8 cellular contexts compared by ENCODE assay signal in the genomic region with DNA sequence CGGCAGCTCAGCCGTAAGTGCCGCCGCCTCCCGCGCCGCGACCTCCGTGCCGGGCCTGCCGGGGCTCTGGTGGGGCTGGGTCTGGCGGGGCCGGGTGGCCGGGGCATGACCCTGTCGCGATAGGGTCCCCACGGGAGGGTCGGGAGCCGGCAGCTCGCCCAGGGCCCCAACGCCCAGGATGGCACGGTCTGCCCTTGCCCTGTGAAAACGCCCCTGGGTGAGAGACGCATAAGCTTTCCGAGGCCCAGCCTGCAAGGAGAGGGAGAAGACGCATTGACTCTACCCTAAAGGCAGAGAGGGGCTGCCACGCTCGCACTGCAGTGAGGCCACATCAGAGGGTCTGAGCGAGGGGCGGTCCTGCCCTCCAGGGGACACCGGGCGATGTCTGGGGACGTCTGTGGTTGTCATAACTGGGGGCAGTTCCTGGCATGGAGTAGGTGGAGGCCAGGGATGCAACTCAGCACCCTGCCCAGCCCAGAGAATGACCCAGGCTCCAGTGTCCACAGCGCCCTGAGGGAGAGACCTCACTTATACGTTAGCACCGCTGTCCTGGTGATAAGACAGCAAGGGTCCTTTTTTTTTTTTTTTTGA. TPM values are rescaled to one million over a fixed set of nuclear protein-coding genes. Genes with fewer than 3 reads are reported as not detected.
DNase-seq lines count a peak whose midpoint lies in the region; TF ChIP-seq lines count a peak whose summit lies in the region.

No MANE protein-coding gene starts in this region.

- H3K9ac ChIP-seq in KMS-11 = peak overlapping the region; percentile 15; the same call in 1 of the 2 replicates

- H3K36me3 ChIP-seq in KMS-11 (ENCODE audit: insufficient read depth) = no peaks in the 10 kb centered on the region
- peaks cover 0 to 29% (median 19%) of the 10 kb centered on the region in 4 donors for H3K36me3 ChIP-seq in stomach

- no peaks in the 10 kb centered on the region for H3K79me2 ChIP-seq in KMS-11 (ENCODE audit: insufficient read depth, low read depth)

- H4K20me1 ChIP-seq in KMS-11 (ENCODE audit: insufficient read depth) = no peaks in the 10 kb centered on the region

- DNase-seq in stimulated activated CD4-positive, alpha-beta T cell treated with anti-CD3 and anti-CD28 coated beads, Interleukin-15, amount 100 ng/mL, for 24 hours = peak; percentile 25
- no peak for DNase-seq in stimulated activated CD4-positive, alpha-beta T cell treated with anti-CD3 and anti-CD28 coated beads, Interleukin-4, amount 100 ng/mL, for 24 hours
- DNase-seq in astrocyte of the hippocampus (ENCODE audit: low read depth, low spot score) (peak; percentile 28), stomach (no peak), NCI-H2029 treated with DMSO at 0.1 percent for 48 hours (lab: John Stamatoyannopoulos, UW) (no peak), HCEC 1CT (no peak)

- 0 to 5% (median 2%) methylated on average over 11 to 36 of the region's 36 CpGs for WGBS in stomach, 5 donors

- intact Hi-C loops in stomach (cut with DNase I; ENCODE audit: low total_unique reads) = no loop called here

- TF ChIP-seq EP300 in stomach (IDR thresholded peaks at IDR 0.05) = no peak

- peak overlapping the region; percentile 71 for H3K4me2 ChIP-seq in KMS-11

- H3K9me3 ChIP-seq in stomach = no peaks in the 10 kb centered on the region

- peaks cover 3% of the 10 kb centered on the region for H3K4me1 ChIP-seq in KMS-11 (ENCODE audit: low read depth, poor library complexity, severe bottlenecking)
- peaks cover 7 to 29% (median 22%) of the 10 kb centered on the region in 4 donors for H3K4me1 ChIP-seq in stomach

- H3K27me3 ChIP-seq in KMS-11 (ENCODE audit: insufficient read depth, low read depth) = no peaks in the 10 kb centered on the region
- no peaks in the 10 kb centered on the region for H3K27me3 ChIP-seq in layer of hippocampus (ENCODE audit: control insufficient read depth, insufficient read depth, low read length)
- H3K27me3 ChIP-seq in stomach = no peaks in the 10 kb centered on the region

- TF ChIP-seq CTCF in KMS-11 (conservative IDR thresholded peaks at IDR 0.05; ENCODE audit: low read depth, low read length) (no peak), stomach (IDR thresholded peaks at IDR 0.05) (no peak)

- peak overlapping the region; percentile 67 for H2AFZ ChIP-seq in KMS-11 (ENCODE audit: low read depth)

- TF ChIP-seq POLR2A in stomach (IDR thresholded peaks at IDR 0.05) = no peak

- H3K27ac ChIP-seq in KMS-11 (no peak overlapping the region), layer of hippocampus (ENCODE audit: low read depth, low read length) (peak overlapping the region; percentile 52), stomach (peak overlapping the region; percentile 22 to 87 (median 65))

- H3K4me3 ChIP-seq in KMS-11 (IDR thresholded peaks at IDR 0.05; ENCODE audit: insufficient read depth, low read depth, low read length) (no peak overlapping the region), stomach (peak overlapping the region; percentile 91 to 100 (median 94))

RNA-seq across cellular contexts. Expression of gene ZNF554, which starts 0.5 kb away (rescaled TPM):
- total RNA-seq in stomach = 10 to 100 TPM in 2 of 5 donors, 1 to 10 TPM in 2, under 1 TPM in 1; 0.58 to 21.4 (median 7.5) TPM
- polyA plus RNA-seq in stomach = 1 to 10 TPM; 1.6 to 2.7 (median 2.2) TPM

RNA-seq across cellular contexts. Expression of gene ZNF555, which starts 21.1 kb away (rescaled TPM):
- 10 to 100 TPM in 1 of 5 donors, 1 to 10 TPM in 3, under 1 TPM in 1; 0.58 to 11.2 (median 2.6) TPM for total RNA-seq in stomach
- 1 to 10 TPM; 1.2 to 2.4 (median 1.9) TPM for polyA plus RNA-seq in stomach

RNA-seq across cellular contexts. Expression of gene THOP1, which starts 34.9 kb away (rescaled TPM):
- total RNA-seq in stomach = 100 to 1,000 TPM in 1 of 5 donors, 10 to 100 TPM in 4; 16.1 to 244 (median 50.8) TPM
- polyA plus RNA-seq in stomach = 10 to 100 TPM; 16.2 to 47.9 (median 46.5) TPM

RNA-seq across cellular contexts. Expression of gene SGTA, which starts 37.1 kb away (rescaled TPM):
- 100 to 1,000 TPM in 1 of 5 donors, 10 to 100 TPM in 4; 18.5 to 173 (median 41.1) TPM for total RNA-seq in stomach
- 10 to 100 TPM; 46.1 to 64.8 (median 59.3) TPM for polyA plus RNA-seq in stomach

RNA-seq across cellular contexts. Expression of gene ZNF556, which starts 46.9 kb away (rescaled TPM):
- under 1 TPM in 1 of 5 donors, not detected in 4; 0.58 TPM for total RNA-seq in stomach
- polyA plus RNA-seq in stomach = under 1 TPM in 2 of 3 donors, not detected in 1; 0.19 to 0.23 TPM

Comparison
In these comparisons a context has a peak if more than half of its experiments do, and no peak if none do; other contexts are left out.
1. DNase-seq: peak in stimulated activated CD4-positive, alpha-beta T cell treated with anti-CD3 and anti-CD28 coated beads, Interleukin-15, amount 100 ng/mL, for 24 hours (single experiment) and astrocyte of the hippocampus (single experiment); none in stimulated activated CD4-positive, alpha-beta T cell treated with anti-CD3 and anti-CD28 coated beads, Interleukin-4, amount 100 ng/mL, for 24 hours (single experiment), stomach (single experiment), NCI-H2029 treated with DMSO at 0.1 percent for 48 hours (single experiment) and HCEC 1CT (single experiment).